15 cellular contexts compared by ENCODE assay signal in genomic region chrX:39877919-39878318, GRCh38.
DNase-seq lines count a peak whose midpoint lies in the region; ATAC-seq and TF ChIP-seq lines count a peak whose summit lies in the region.
"Had no signal": no experiment of that assay in that cellular context is flagged by ENCODE, and none has a peak within 500 bp of the region (broad histone marks: within the 10 kb centered on the region; RNA-seq: fewer than 3 reads in every experiment).

No MANE protein-coding gene starts in this region.

- intact Hi-C loops in activated T-helper 1 cell treated with anti-CD3 and anti-CD28 coated beads, Interleukin-12 subunit alpha, Interleukin-12 subunit beta, Interleukin-2, Interleukin-4 antibody, amounts not matched to agents 30 ng/mL and 10 ng/mL and 1 ng/mL, durations not matched to agents 14 hours and 24 hours and 36 hours (cut with micrococcal nuclease): no loop called here

- peaks cover 7% of the 10 kb centered on the region for H3K36me3 Mint-ChIP-seq in activated T-helper 1 cell treated with anti-CD3 and anti-CD28 coated beads, Interleukin-12 subunit alpha, Interleukin-12 subunit beta, Interleukin-2, Interleukin-4 antibody, amounts not matched to agents 30 ng/mL and 10 ng/mL and 1 ng/mL, durations not matched to agents 14 hours and 24 hours and 36 hours (ENCODE audit: low read depth)
- H3K36me3 Mint-ChIP-seq in osteocyte (ENCODE audit: unreplicated experiment): no peaks in the 10 kb centered on the region

- H3K4me1 Mint-ChIP-seq in activated T-helper 1 cell treated with anti-CD3 and anti-CD28 coated beads, Interleukin-12 subunit alpha, Interleukin-12 subunit beta, Interleukin-2, Interleukin-4 antibody, amounts not matched to agents 30 ng/mL and 10 ng/mL and 1 ng/mL, durations not matched to agents 14 hours and 24 hours and 36 hours (ENCODE audit: low read depth): peaks cover 24% of the 10 kb centered on the region
- peaks cover 6% of the 10 kb centered on the region for H3K4me1 Mint-ChIP-seq in osteocyte (ENCODE audit: unreplicated experiment)

- no peak for TF ChIP-seq CTCF in osteocyte (IDR thresholded peaks at IDR 0.05)

- H3K9me3 Mint-ChIP-seq in activated T-helper 1 cell treated with anti-CD3 and anti-CD28 coated beads, Interleukin-12 subunit alpha, Interleukin-12 subunit beta, Interleukin-2, Interleukin-4 antibody, amounts not matched to agents 30 ng/mL and 10 ng/mL and 1 ng/mL, durations not matched to agents 14 hours and 24 hours and 36 hours: peaks cover 8% of the 10 kb centered on the region
- H3K9me3 Mint-ChIP-seq in osteocyte (ENCODE audit: unreplicated experiment): peaks cover 2% of the 10 kb centered on the region

- peaks cover 7% of the 10 kb centered on the region for H3K27me3 Mint-ChIP-seq in activated T-helper 1 cell treated with anti-CD3 and anti-CD28 coated beads, Interleukin-12 subunit alpha, Interleukin-12 subunit beta, Interleukin-2, Interleukin-4 antibody, amounts not matched to agents 30 ng/mL and 10 ng/mL and 1 ng/mL, durations not matched to agents 14 hours and 24 hours and 36 hours (ENCODE audit: insufficient read depth)
- H3K27me3 Mint-ChIP-seq in osteocyte (ENCODE audit: unreplicated experiment): no peaks in the 10 kb centered on the region

- H3K27ac Mint-ChIP-seq in activated T-helper 1 cell treated with anti-CD3 and anti-CD28 coated beads, Interleukin-12 subunit alpha, Interleukin-12 subunit beta, Interleukin-2, Interleukin-4 antibody, amounts not matched to agents 30 ng/mL and 10 ng/mL and 1 ng/mL, durations not matched to agents 14 hours and 24 hours and 36 hours: peak overlapping the region; percentile 23
- H3K27ac Mint-ChIP-seq in osteocyte (ENCODE audit: unreplicated experiment): no peak overlapping the region
- H3K27ac Mint-ChIP-seq: CD8-positive, alpha-beta memory T cell had no signal

- H3K4me3 Mint-ChIP-seq in activated T-helper 1 cell treated with anti-CD3 and anti-CD28 coated beads, Interleukin-12 subunit alpha, Interleukin-12 subunit beta, Interleukin-2, Interleukin-4 antibody, amounts not matched to agents 30 ng/mL and 10 ng/mL and 1 ng/mL, durations not matched to agents 14 hours and 24 hours and 36 hours: no peak overlapping the region
- no peak overlapping the region for H3K4me3 Mint-ChIP-seq in osteocyte (ENCODE audit: unreplicated experiment)
- H3K4me3 Mint-ChIP-seq: CD8-positive, alpha-beta memory T cell had no signal

- ATAC-seq in GM18868 (IDR thresholded peaks at IDR 0.05; ENCODE audit: unreplicated experiment): no peak
- ATAC-seq: A549, Panc1 had no signal

- DNase-seq in NCI-H748 (lab: John Stamatoyannopoulos, UW; ENCODE audit: unreplicated experiment): peak; percentile 23
- DNase-seq in NCI-H748 treated with DMSO at 0.1 percent for 48 hours (lab: John Stamatoyannopoulos, UW): no peak
- no peak for DNase-seq in activated T-helper 1 cell treated with anti-CD3 and anti-CD28 coated beads, Interleukin-12 subunit alpha, Interleukin-12 subunit beta, Interleukin-2, Interleukin-4 antibody, amounts not matched to agents 30 ng/mL and 10 ng/mL and 1 ng/mL, durations not matched to agents 14 hours and 24 hours and 36 hours (ENCODE audit: low spot score)
- DNase-seq in islet precursor cell: peak; percentile 51
- no peak for DNase-seq in activated CD4-positive, alpha-beta T cell treated with anti-CD3 and anti-CD28 coated beads for 4 hours
- no peak for DNase-seq in osteocyte (ENCODE audit: extremely low spot score, unreplicated experiment)
- DNase-seq in dedifferentiated amniotic fluid mesenchymal stem cell (ENCODE audit: extremely low spot score): no peak
- DNase-seq: CD8-positive, alpha-beta memory T cell; NCI-H1105; NCI-H1930; NCI-H2171; Right ventricle myocardium superior had no signal

Comparison
In these comparisons a context has a peak if more than half of its experiments do, and no peak if none do; other contexts are left out.
1. DNase-seq: peak in NCI-H748 (single experiment) and islet precursor cell (single experiment); none in NCI-H748 treated with DMSO at 0.1 percent for 48 hours (single experiment), activated T-helper 1 cell treated with anti-CD3 and anti-CD28 coated beads, Interleukin-12 subunit alpha, Interleukin-12 subunit beta, Interleukin-2, Interleukin-4 antibody, amounts not matched to agents 30 ng/mL and 10 ng/mL and 1 ng/mL, durations not matched to agents 14 hours and 24 hours and 36 hours (single experiment), activated CD4-positive, alpha-beta T cell treated with anti-CD3 and anti-CD28 coated beads for 4 hours (0 of 2), osteocyte (single experiment) and dedifferentiated amniotic fluid mesenchymal stem cell (single experiment).